In genomic region chr3:138114988-138115971, GRCh38 we compare ENCODE assay signal across 8 cellular contexts. TPM values are rescaled to one million over a fixed set of nuclear protein-coding genes. Genes with fewer than 3 reads are reported as not detected.
DNase-seq lines count a peak whose midpoint lies in the region; ATAC-seq and TF ChIP-seq lines count a peak whose summit lies in the region.

A gene with protein sequence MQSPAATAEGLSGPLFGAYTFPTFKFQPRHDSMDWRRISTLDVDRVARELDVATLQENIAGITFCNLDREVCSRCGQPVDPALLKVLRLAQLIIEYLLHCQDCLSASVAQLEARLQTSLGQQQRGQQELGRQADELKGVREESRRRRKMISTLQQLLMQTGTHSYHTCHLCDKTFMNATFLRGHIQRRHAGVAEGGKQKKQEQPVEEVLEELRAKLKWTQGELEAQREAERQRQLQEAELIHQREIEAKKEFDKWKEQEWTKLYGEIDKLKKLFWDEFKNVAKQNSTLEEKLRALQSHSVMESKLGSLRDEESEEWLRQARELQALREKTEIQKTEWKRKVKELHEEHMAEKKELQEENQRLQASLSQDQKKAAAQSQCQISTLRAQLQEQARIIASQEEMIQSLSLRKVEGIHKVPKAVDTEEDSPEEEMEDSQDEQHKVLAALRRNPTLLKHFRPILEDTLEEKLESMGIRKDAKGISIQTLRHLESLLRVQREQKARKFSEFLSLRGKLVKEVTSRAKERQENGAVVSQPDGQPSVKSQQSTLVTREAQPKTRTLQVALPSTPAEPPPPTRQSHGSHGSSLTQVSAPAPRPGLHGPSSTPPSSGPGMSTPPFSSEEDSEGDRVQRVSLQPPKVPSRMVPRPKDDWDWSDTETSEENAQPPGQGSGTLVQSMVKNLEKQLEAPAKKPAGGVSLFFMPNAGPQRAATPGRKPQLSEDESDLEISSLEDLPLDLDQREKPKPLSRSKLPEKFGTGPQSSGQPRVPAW (minus strand): TSS chr3:138115608. CDS start chr3:138103971, 11,637 bp downstream.

- H3K4me3 Mint-ChIP-seq in activated CD4-positive, alpha-beta memory T cell treated with anti-CD3 and anti-CD28 coated beads for 36 hours, result peak within 1 kb of the TSS; percentile 70

- intact Hi-C loops in activated CD4-positive, alpha-beta memory T cell treated with anti-CD3 and anti-CD28 coated beads for 36 hours (cut with micrococcal nuclease), result loop anchor here (5.0 kb wide), 1 partner anchor 33 kb away; no protein-coding TSS in a partner anchor
- intact Hi-C loops in esophagus muscularis mucosa (cut with DNase I) (no loop called here), mucosa of descending colon (cut with DNase I, micrococcal nuclease) (loop anchor here (5.0 kb wide), 2 partner anchors 43 to 48 kb away; no protein-coding TSS in a partner anchor)

- WGBS in esophagus muscularis mucosa, result under 1% methylated on average over 37 of the region's 86 CpGs

- H3K27me3 ChIP-seq in ACC112 (ENCODE audit: insufficient read depth, low read length), result no peaks in the 10 kb centered on the region
- no peaks in the 10 kb centered on the region for H3K27me3 ChIP-seq in esophagus muscularis mucosa

- H2AFZ ChIP-seq in ACC112 (ENCODE audit: low read length, unreplicated experiment), result peak within 1 kb of the TSS; percentile 64

- H3K9me3 ChIP-seq in esophagus muscularis mucosa, result no peaks in the 10 kb centered on the region
- no peaks in the 10 kb centered on the region for H3K9me3 ChIP-seq in mucosa of descending colon

- H3K79me2 ChIP-seq in ACC112 (ENCODE audit: control insufficient read depth, insufficient read depth, low read length, unreplicated experiment), result peaks cover 40% of the 10 kb centered on the region

- peak within 1 kb of the TSS; percentile 86 for H3K4me3 ChIP-seq in ACC112 (ENCODE audit: low read depth, low read length)
- peak within 1 kb of the TSS; percentile 72 to 85 (median 74) for H3K4me3 ChIP-seq in esophagus muscularis mucosa
- peak within 1 kb of the TSS; percentile 25 for H3K4me3 ChIP-seq in mucosa of descending colon

- H3K4me1 ChIP-seq in ACC112 (ENCODE audit: control insufficient read depth, insufficient read depth, low read length, unreplicated experiment) (peaks cover 20% of the 10 kb centered on the region), esophagus muscularis mucosa (peaks cover 18 to 46% (median 37%) of the 10 kb centered on the region in 4 donors), mucosa of descending colon (ENCODE audit: low read depth) (no peaks in the 10 kb centered on the region)

- CTCF ChIA-PET in activated CD4-positive, alpha-beta memory T cell treated with anti-CD3 and anti-CD28 coated beads for 36 hours (lab: Charles Lee), result interaction anchor here (0.6 to 6.2 kb wide), 4 partner anchors 43 to 801 kb away, joined by 3 to 127 read pairs (median 4); no protein-coding TSS in a partner anchor

- H3K27me3 Mint-ChIP-seq in activated CD4-positive, alpha-beta memory T cell treated with anti-CD3 and anti-CD28 coated beads for 36 hours, result peaks cover 42% of the 10 kb centered on the region

- no peaks in the 10 kb centered on the region for H3K36me3 Mint-ChIP-seq in activated CD4-positive, alpha-beta memory T cell treated with anti-CD3 and anti-CD28 coated beads for 36 hours

- peaks cover 5% of the 10 kb centered on the region for H3K4me1 Mint-ChIP-seq in activated CD4-positive, alpha-beta memory T cell treated with anti-CD3 and anti-CD28 coated beads for 36 hours (ENCODE audit: low read depth)

- TF ChIP-seq POLR2A in esophagus muscularis mucosa (IDR thresholded peaks at IDR 0.05; ENCODE audit: low read depth), result no peak

- TF ChIP-seq EP300 in esophagus muscularis mucosa (IDR thresholded peaks at IDR 0.05), result no peak

- peaks cover 8% of the 10 kb centered on the region; the same call in 1 of the 2 replicates for H3K36me3 ChIP-seq in ACC112 (ENCODE audit: insufficient read depth, low read length)
- peaks cover 0 to 7% (median 2%) of the 10 kb centered on the region in 4 donors for H3K36me3 ChIP-seq in esophagus muscularis mucosa
- H3K36me3 ChIP-seq in mucosa of descending colon (ENCODE audit: low read depth), result no peaks in the 10 kb centered on the region

- no peaks in the 10 kb centered on the region for H3K9me3 Mint-ChIP-seq in activated CD4-positive, alpha-beta memory T cell treated with anti-CD3 and anti-CD28 coated beads for 36 hours

- in situ Hi-C loops in GM13976 (cut with MboI; ENCODE audit: low sequenced_read_pairs, unreplicated experiment), result loop anchor here (5.0 kb wide), 1 partner anchor 48 kb away; no protein-coding TSS in a partner anchor

- H3K27ac ChIP-seq in ACC112 (ENCODE audit: low read depth, low read length) (peak within 1 kb of the TSS; percentile 62), esophagus muscularis mucosa (replicated peaks in 1 of 4) (peak within 1 kb of the TSS; percentile 86 to 95 (median 92)), temporal lobe (ENCODE audit: low read depth, low read length) (peak within 1 kb of the TSS; percentile 80)

- H3K27ac Mint-ChIP-seq in activated CD4-positive, alpha-beta memory T cell treated with anti-CD3 and anti-CD28 coated beads for 36 hours, result no peak within 1 kb of the TSS

- TF ChIP-seq CTCF in GM13976 (IDR thresholded peaks at IDR 0.05; ENCODE audit: borderline replicate concordance, control extremely low read depth, extremely low read depth, insufficient read depth, missing control alignments) (peak; percentile 62), esophagus muscularis mucosa (IDR thresholded peaks at IDR 0.05) (peak; percentile 54 to 78 (median 59)), mucosa of descending colon (IDR thresholded peaks at IDR 0.05) (peak; percentile 44)

- ATAC-seq in HG02973 (IDR thresholded peaks at IDR 0.05; ENCODE audit: unreplicated experiment), result peak; percentile 80
- ATAC-seq in mucosa of descending colon, result peak; percentile 90

- peak; percentile 84 for DNase-seq in GM13976 (ENCODE audit: low spot score)
- peak; percentile 76 for DNase-seq in NCI-H226
- DNase-seq in activated CD4-positive, alpha-beta memory T cell treated with anti-CD3 and anti-CD28 coated beads for 36 hours, result peak; percentile 43
- DNase-seq in esophagus muscularis mucosa (ENCODE audit: extremely low spot score), result no peak
- DNase-seq in mucosa of descending colon, result peak; percentile 31 to 61 (median 55)

- POLR2A ChIA-PET in activated CD4-positive, alpha-beta memory T cell treated with anti-CD3 and anti-CD28 coated beads for 36 hours (lab: Charles Lee), result interaction anchor here (0.7 kb wide), 1 partner anchor 39 kb away, joined by 3 read pairs; no protein-coding TSS in a partner anchor

RNA-seq across cellular contexts. Expression of the gene that starts here (rescaled TPM):
- total RNA-seq in activated CD4-positive, alpha-beta memory T cell treated with anti-CD3 and anti-CD28 coated beads for 36 hours, result not detected
- total RNA-seq in esophagus muscularis mucosa, result 10 to 100 TPM; 10.3 to 15.8 (median 12.6) TPM
- 1 to 10 TPM; 1.8 to 9.2 (median 3.2) TPM for total RNA-seq in mucosa of descending colon
- total RNA-seq in temporal lobe, result 4.9 TPM

Comparison
In these comparisons a context has a peak if more than half of its experiments do, and no peak if none do; other contexts are left out.
1. Peak in DNase-seq in activated CD4-positive, alpha-beta memory T cell treated with anti-CD3 and anti-CD28 coated beads for 36 hours; RNA of the gene not detected or under 1 TPM.
2. H3K4me3 ChIP-seq: peak in every context shown above with its lines; median percentile 86 in ACC112; 74 in esophagus muscularis mucosa; 25 in mucosa of descending colon.